Comparison of ENCODE assay signal across 11 cellular contexts in the genomic region with DNA sequence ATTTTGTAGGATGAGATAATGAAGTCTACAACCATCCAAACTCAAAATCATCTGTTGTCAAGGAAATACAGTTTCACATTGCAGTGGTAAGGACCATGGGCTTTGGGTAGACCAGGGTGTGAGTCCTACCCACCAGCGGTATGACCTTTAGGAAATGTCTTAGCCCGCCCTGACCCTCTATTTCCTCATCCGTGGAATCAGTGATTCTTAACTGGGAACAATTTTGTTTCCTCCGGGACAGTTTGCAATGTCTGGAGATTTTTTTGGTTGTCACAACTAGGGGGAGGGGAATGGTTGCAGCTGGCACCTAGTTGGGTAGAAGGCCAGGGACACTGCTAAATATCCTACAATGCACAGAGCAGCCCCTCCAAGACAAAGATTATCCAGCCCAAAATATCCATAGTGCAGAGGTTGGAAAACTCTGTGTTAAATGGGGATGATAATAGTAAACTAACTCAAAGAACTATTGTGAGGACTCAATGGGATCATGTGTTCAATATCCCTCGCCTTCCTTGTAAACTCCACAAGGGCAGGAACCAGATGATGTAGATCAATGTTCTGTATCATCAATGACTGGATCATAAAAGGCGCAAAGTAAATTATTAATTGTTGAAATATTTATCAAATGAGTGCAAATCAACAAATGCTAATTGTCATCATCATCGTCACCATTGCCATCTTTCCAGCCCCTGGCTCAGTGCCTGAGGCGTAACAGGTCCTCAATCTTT. TPM values are rescaled to one million over a fixed set of nuclear protein-coding genes. Genes with fewer than 3 reads are reported as not detected.
DNase-seq lines count a peak whose midpoint lies in the region; ATAC-seq and TF ChIP-seq lines count a peak whose summit lies in the region.
"Had no signal": no experiment of that assay in that cellular context is flagged by ENCODE, and none has a peak within 500 bp of the region (broad histone marks: within the 10 kb centered on the region; RNA-seq: fewer than 3 reads in every experiment).

No MANE protein-coding gene starts in this region.

- no peaks in the 10 kb centered on the region for H3K9me3 ChIP-seq in liver (ENCODE audit: control insufficient read depth in 4 of 4, low read length in 3 of 4)

- H3K27me3 Mint-ChIP-seq in brain (peaks cover 6% of the 10 kb centered on the region), CD14-positive monocyte (ENCODE audit: low read depth in 3 of 3) (peaks cover 0 to 4% (median 0%) of the 10 kb centered on the region in 3 donors)

- no peaks in the 10 kb centered on the region for H3K79me2 ChIP-seq in ACC112 (ENCODE audit: control insufficient read depth, insufficient read depth, low read length, unreplicated experiment)

- DNase-seq in sciatic nerve (ENCODE audit: low spot score) (no peak), CD14-positive monocyte (ENCODE audit: low spot score) (no peak), AG08396 (ENCODE audit: low spot score) (no peak), AML-193 (lab: John Stamatoyannopoulos, UW) (no peak)
- DNase-seq: DMS153 had no signal

- peak; percentile 13 for ATAC-seq in sciatic nerve
- ATAC-seq in GM21367 (IDR thresholded peaks at IDR 0.05; ENCODE audit: unreplicated experiment), result no peak

- H3K9ac ChIP-seq in liver (ENCODE audit: low read depth in 1 of 2, low read length in 2 of 2), result no peak overlapping the region

- TF ChIP-seq RAD21 in liver (IDR thresholded peaks at IDR 0.05), result no peak

- peaks cover 0 to 6% (median 0%) of the 10 kb centered on the region in 5 experiments for H3K9me3 Mint-ChIP-seq in brain
- peaks cover 0 to 6% (median 0%) of the 10 kb centered on the region in 7 donors for H3K9me3 Mint-ChIP-seq in CD14-positive monocyte

- H3K27me3 ChIP-seq in ACC112 (ENCODE audit: insufficient read depth, low read length), result no peaks in the 10 kb centered on the region
- H3K27me3 ChIP-seq in liver (ENCODE audit: control insufficient read depth in 4 of 4, insufficient read depth in 4 of 4, low read length in 3 of 4), result no peaks in the 10 kb centered on the region

- 62% methylated on average over 8 of the region's 8 CpGs for WGBS in liver

- H3K4me3 ChIP-seq in ACC112 (ENCODE audit: low read depth, low read length) (peak overlapping the region; percentile 60; the same call in 1 of the 2 replicates), liver (ENCODE audit: low read depth in 1 of 3, low read length in 3 of 3) (no peak overlapping the region)
- H3K4me3 ChIP-seq: lung had no signal

- peak overlapping the region in 3 of 5 experiments; percentile 68 to 89 (median 84) for H3K27ac Mint-ChIP-seq in brain
- H3K27ac Mint-ChIP-seq in CD14-positive monocyte, result no peak overlapping the region
- H3K27ac Mint-ChIP-seq: activated naive CD8-positive, alpha-beta T cell had no signal

- H3K27ac ChIP-seq in ACC112 (ENCODE audit: low read depth, low read length) (peak overlapping the region; percentile 94), liver (ENCODE audit: low read depth in 1 of 2, low read length in 2 of 2) (peak overlapping the region; percentile 93 to 96)

- H3K36me3 Mint-ChIP-seq in brain (no peaks in the 10 kb centered on the region), CD14-positive monocyte (no peaks in the 10 kb centered on the region)
- H3K36me3 Mint-ChIP-seq: activated naive CD8-positive, alpha-beta T cell had no signal

- H3K4me3 Mint-ChIP-seq in brain, result peak overlapping the region in 1 of 5 experiments; percentile 0
- no peak overlapping the region for H3K4me3 Mint-ChIP-seq in CD14-positive monocyte
- H3K4me3 Mint-ChIP-seq: activated naive CD8-positive, alpha-beta T cell had no signal

- peaks cover 27% of the 10 kb centered on the region for H3K4me1 ChIP-seq in ACC112 (ENCODE audit: control insufficient read depth, insufficient read depth, low read length, unreplicated experiment)
- peaks cover 14 to 54% (median 34%) of the 10 kb centered on the region in 4 donors for H3K4me1 ChIP-seq in liver (ENCODE audit: control insufficient read depth in 4 of 4, insufficient read depth in 4 of 4, low read length in 3 of 4)

- TF ChIP-seq CTCF in brain (conservative IDR thresholded peaks at IDR 0.05), result no peak
- no peak for TF ChIP-seq CTCF in liver (IDR thresholded peaks at IDR 0.05; ENCODE audit: low read depth, low read length, missing input control)
- TF ChIP-seq CTCF in CD14-positive monocyte (IDR thresholded peaks at IDR 0.05), result no peak

- intact Hi-C loops in sciatic nerve (cut with DNase I), result loop anchor here (10.0 kb wide), 1 partner anchor 316 kb away; no protein-coding TSS in a partner anchor
- intact Hi-C loops in CD14-positive monocyte (cut with micrococcal nuclease), result loop anchor here (10.0 kb wide), 3 partner anchors 136 to 316 kb away; no protein-coding TSS in a partner anchor

- no peak overlapping the region for H2AFZ ChIP-seq in ACC112 (ENCODE audit: low read length, unreplicated experiment)

- H3K36me3 ChIP-seq in ACC112 (ENCODE audit: insufficient read depth, low read length) (no peaks in the 10 kb centered on the region), liver (ENCODE audit: control insufficient read depth in 4 of 4, insufficient read depth in 3 of 4, low read depth in 1 of 4, low read length in 3 of 4) (no peaks in the 10 kb centered on the region)

- H3K4me1 Mint-ChIP-seq in brain (peaks cover 18% of the 10 kb centered on the region), CD14-positive monocyte (peaks cover 36% of the 10 kb centered on the region)

TF ChIP-seq in liver, 16 proteins besides CTCF, POLR2A, EP300 and RAD21:
- TF ChIP-seq EGR1 (IDR thresholded peaks at IDR 0.05; ENCODE audit: low read depth in 2 of 2), result no peak
- TF ChIP-seq HNF4A (conservative IDR thresholded peaks at IDR 0.05), result peak in 1 of 2 donors; percentile 2
- peak; percentile 4 for TF ChIP-seq HNF4G (IDR thresholded peaks at IDR 0.05)
- TF ChIP-seq, protein P1, sequence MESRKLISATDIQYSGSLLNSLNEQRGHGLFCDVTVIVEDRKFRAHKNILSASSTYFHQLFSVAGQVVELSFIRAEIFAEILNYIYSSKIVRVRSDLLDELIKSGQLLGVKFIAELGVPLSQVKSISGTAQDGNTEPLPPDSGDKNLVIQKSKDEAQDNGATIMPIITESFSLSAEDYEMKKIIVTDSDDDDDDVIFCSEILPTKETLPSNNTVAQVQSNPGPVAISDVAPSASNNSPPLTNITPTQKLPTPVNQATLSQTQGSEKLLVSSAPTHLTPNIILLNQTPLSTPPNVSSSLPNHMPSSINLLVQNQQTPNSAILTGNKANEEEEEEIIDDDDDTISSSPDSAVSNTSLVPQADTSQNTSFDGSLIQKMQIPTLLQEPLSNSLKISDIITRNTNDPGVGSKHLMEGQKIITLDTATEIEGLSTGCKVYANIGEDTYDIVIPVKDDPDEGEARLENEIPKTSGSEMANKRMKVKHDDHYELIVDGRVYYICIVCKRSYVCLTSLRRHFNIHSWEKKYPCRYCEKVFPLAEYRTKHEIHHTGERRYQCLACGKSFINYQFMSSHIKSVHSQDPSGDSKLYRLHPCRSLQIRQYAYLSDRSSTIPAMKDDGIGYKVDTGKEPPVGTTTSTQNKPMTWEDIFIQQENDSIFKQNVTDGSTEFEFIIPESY (IDR thresholded peaks at IDR 0.05), result peak; percentile 11
- TF ChIP-seq JUND (IDR thresholded peaks at IDR 0.05), result no peak
- no peak for TF ChIP-seq SP1 (IDR thresholded peaks at IDR 0.05)
TF ChIP-seq in liver: peak in this region for 3.

RNA-seq across cellular contexts. Expression of a gene that starts 15.7 kb away (rescaled TPM):
- 8.7 TPM for polyA plus RNA-seq in brain (ENCODE audit: insufficient read depth, low read depth, low replicate concordance)
- total RNA-seq in liver, result 1 to 10 TPM; 2.4 to 4.9 TPM
- polyA plus RNA-seq in liver, result 1 to 10 TPM; 1.9 to 3.2 TPM
- total RNA-seq in sciatic nerve, result 17.3 TPM
- polyA plus RNA-seq in CD14-positive monocyte, result under 1 TPM; 0.47 to 0.97 TPM

Comparison
In these comparisons a context has a peak if more than half of its experiments do, and no peak if none do; other contexts are left out.
1. H3K27ac Mint-ChIP-seq: peak in brain (3 of 5); none in CD14-positive monocyte (0 of 7).